In the genomic region with DNA sequence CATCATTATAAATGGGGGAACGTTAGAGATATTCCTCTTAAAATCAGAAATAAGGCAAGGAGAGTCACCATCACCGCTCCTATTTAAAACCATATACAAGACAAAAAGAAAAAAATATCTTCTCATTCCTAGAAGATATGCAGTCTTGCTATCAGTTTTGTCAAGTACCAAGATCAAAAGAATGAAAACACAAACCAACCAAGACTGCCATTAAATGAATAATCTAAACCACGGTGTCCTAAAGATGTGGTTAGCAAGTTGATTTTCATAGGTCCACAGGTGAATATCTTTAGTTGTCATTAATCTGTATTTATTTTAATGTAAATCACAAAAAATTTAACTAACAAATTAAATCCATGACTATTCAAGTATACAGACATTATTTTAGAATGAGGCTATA, we compare ENCODE assay signal across 29 cellular contexts.
"Had no signal": no experiment of that assay in that cellular context is flagged by ENCODE, and none has a peak within 500 bp of the region (broad histone marks: within the 10 kb centered on the region; RNA-seq: fewer than 3 reads in every experiment).

No MANE protein-coding gene starts in this region.

- H3K36me3 ChIP-seq: neutrophil, ovary, right lobe of liver, sigmoid colon, stomach, thoracic aorta, thyroid gland, tibial nerve, upper lobe of left lung, vagina had no signal

- H3K27ac ChIP-seq: neutrophil, ovary, parathyroid adenoma, psoas muscle, right lobe of liver, sigmoid colon, stomach, thoracic aorta, thyroid gland, tibial nerve, upper lobe of left lung, vagina had no signal

- H2AFZ ChIP-seq: parathyroid adenoma had no signal

- H3K27me3 ChIP-seq: neutrophil, ovary, right lobe of liver, sigmoid colon, stomach, thyroid gland, tibial nerve, upper lobe of left lung, vagina had no signal

- H3K4me1 Mint-ChIP-seq: nephron progenitor cell had no signal

- H3K9me3 ChIP-seq: neutrophil, ovary, psoas muscle, right lobe of liver, sigmoid colon, stomach, thoracic aorta, thyroid gland, tibial nerve, upper lobe of left lung, vagina had no signal

- H3K9ac ChIP-seq: parathyroid adenoma had no signal

- H3K9me3 Mint-ChIP-seq: natural killer cell treated with Interleukin-12 subunit alpha and Interleukin-12 subunit beta and Interleukin-15 and Interleukin-18, amount 100 ng/mL, for 72 hours had no signal

- ATAC-seq: naive thymus-derived CD8-positive, alpha-beta T cell; natural killer cell treated with Interleukin-12 subunit alpha and Interleukin-12 subunit beta and Interleukin-15 and Interleukin-18, amount 100 ng/mL, for 72 hours; psoas muscle; right cardiac atrium; right lobe of liver; stimulated activated effector memory CD8-positive, alpha-beta T cell treated with anti-CD3 and anti-CD28 coated beads, Interleukin-12 subunit alpha, Interleukin-12 subunit beta, amount 100 ng/mL, for 72 hours; stimulated activated naive B cell treated with anti-CD40 and anti-IgM and Interleukin-4, amounts not matched to agents 10 μg/mL and 1 μg/mL and 100 μg/mL, for 72 hours had no signal

- H3K4me1 ChIP-seq: parathyroid adenoma had no signal

- H3K79me2 ChIP-seq: parathyroid adenoma had no signal

- FAIRE-seq: small intestine, urothelium cell line had no signal

- H3K4me3 ChIP-seq: ovary, psoas muscle, right lobe of liver, sigmoid colon, stomach, thoracic aorta, thyroid gland, tibial nerve, upper lobe of left lung, vagina had no signal

- H3K4me3 Mint-ChIP-seq: naive thymus-derived CD8-positive, alpha-beta T cell; natural killer cell treated with Interleukin-12 subunit alpha and Interleukin-12 subunit beta and Interleukin-15 and Interleukin-18, amount 100 ng/mL, for 72 hours; nephron progenitor cell; neural crest cell; stimulated activated effector memory CD8-positive, alpha-beta T cell treated with anti-CD3 and anti-CD28 coated beads, Interleukin-12 subunit alpha, Interleukin-12 subunit beta, amount 100 ng/mL, for 72 hours; stimulated activated naive B cell treated with anti-CD40 and anti-IgM and Interleukin-4, amounts not matched to agents 10 μg/mL and 1 μg/mL and 100 μg/mL, for 72 hours had no signal

- H3K27me3 Mint-ChIP-seq: naive thymus-derived CD8-positive, alpha-beta T cell; natural killer cell treated with Interleukin-12 subunit alpha and Interleukin-12 subunit beta and Interleukin-15 and Interleukin-18, amount 100 ng/mL, for 72 hours; progenitor cell of endocrine pancreas; stimulated activated naive B cell treated with anti-CD40 and anti-IgM and Interleukin-4, amounts not matched to agents 10 μg/mL and 1 μg/mL and 100 μg/mL, for 72 hours had no signal

- H3K27ac Mint-ChIP-seq: natural killer cell treated with Interleukin-12 subunit alpha and Interleukin-12 subunit beta and Interleukin-15 and Interleukin-18, amount 100 ng/mL, for 72 hours; nephron progenitor cell; progenitor cell of endocrine pancreas; stimulated activated effector memory CD8-positive, alpha-beta T cell treated with anti-CD3 and anti-CD28 coated beads, Interleukin-12 subunit alpha, Interleukin-12 subunit beta, amount 100 ng/mL, for 72 hours; stimulated activated naive B cell treated with anti-CD40 and anti-IgM and Interleukin-4, amounts not matched to agents 10 μg/mL and 1 μg/mL and 100 μg/mL, for 72 hours had no signal

- DNase-seq: naive thymus-derived CD8-positive, alpha-beta T cell; nephron progenitor cell; nucleus accumbens; ovary; psoas muscle; right cardiac atrium; right lobe of liver; sigmoid colon; small intestine; stimulated activated CD4-positive, alpha-beta T cell treated with anti-CD3 and anti-CD28 coated beads, Interleukin-15, amount 100 ng/mL, for 24 hours; stimulated activated CD4-positive, alpha-beta T cell treated with anti-CD3 and anti-CD28 coated beads, Interleukin-2, amount 100 ng/mL, for 24 hours; stimulated activated CD4-positive, alpha-beta T cell treated with anti-CD3 and anti-CD28 coated beads, Interleukin-2, amount 100 ng/mL, for 48 hours; stimulated activated CD4-positive, alpha-beta T cell treated with anti-CD3 and anti-CD28 coated beads, Interleukin-4, amount 100 ng/mL, for 24 hours; stimulated activated naive B cell treated with anti-CD40 and anti-IgM and Interleukin-4, amounts not matched to agents 10 μg/mL and 1 μg/mL and 100 μg/mL, for 72 hours; stimulated activated naive CD4-positive, alpha-beta T cell treated with Interleukin-2 at 50 U/mL for 16 hours; stomach; thyroid gland; trophoblast cell; upper lobe of left lung had no signal
